ENCODE assay signal across 8 cellular contexts in genomic region chr16:2150418-2151187, GRCh38. TPM values are rescaled to one million over a fixed set of nuclear protein-coding genes. Genes with fewer than 3 reads are reported as not detected.
A peak's percentile ranks its signal among the peaks of the same experiment; 100 is the strongest.
DNase-seq lines count a peak whose midpoint lies in the region; ATAC-seq and TF ChIP-seq lines count a peak whose summit lies in the region.

No MANE protein-coding gene starts in this region.

- H3K9ac ChIP-seq in ES-I3 (ENCODE audit: low read depth, low read length), result peak overlapping the region; percentile 62; the same call in 1 of the 2 replicates

- no peaks in the 10 kb centered on the region for H3K9me3 Mint-ChIP-seq in activated T-helper 17 cell treated with anti-CD3 and anti-CD28 coated beads, Interleukin-2, amount 50 U/mL, for 72 hours
- H3K9me3 Mint-ChIP-seq in nephron, result no peaks in the 10 kb centered on the region

- peaks cover 48% of the 10 kb centered on the region for H3K36me3 Mint-ChIP-seq in activated T-helper 17 cell treated with anti-CD3 and anti-CD28 coated beads, Interleukin-2, amount 50 U/mL, for 72 hours (ENCODE audit: low read depth)
- H3K36me3 Mint-ChIP-seq in nephron (ENCODE audit: low read depth), result peaks cover 5% of the 10 kb centered on the region

- ATAC-seq in activated T-helper 17 cell treated with anti-CD3 and anti-CD28 coated beads, Interleukin-2, amount 50 U/mL, for 72 hours (replicated peaks), result no peak
- ATAC-seq in GM21825 (IDR thresholded peaks at IDR 0.05; ENCODE audit: unreplicated experiment), result no peak

- DNase-seq in MG63 (peak; percentile 93), GM13977 (ENCODE audit: low spot score) (no peak), T-helper 2 cell (no peak), NCI-H774 (lab: John Stamatoyannopoulos, UW) (no peak)

- H3K4me3 ChIP-seq in MG63, result no peak overlapping the region

- H3K4me3 Mint-ChIP-seq in activated T-helper 17 cell treated with anti-CD3 and anti-CD28 coated beads, Interleukin-2, amount 50 U/mL, for 72 hours, result peak overlapping the region; percentile 93
- peak overlapping the region; percentile 73 to 84 (median 78) for H3K4me3 Mint-ChIP-seq in nephron

- H3K4me1 ChIP-seq in ES-I3 (ENCODE audit: insufficient read depth, low read length), result peaks cover 7% of the 10 kb centered on the region; the same call in 1 of the 2 replicates

- H3K27me3 ChIP-seq in MG63, result no peaks in the 10 kb centered on the region

- peaks cover 4% of the 10 kb centered on the region for H3K4me1 Mint-ChIP-seq in activated T-helper 17 cell treated with anti-CD3 and anti-CD28 coated beads, Interleukin-2, amount 50 U/mL, for 72 hours
- peaks cover 32% of the 10 kb centered on the region for H3K4me1 Mint-ChIP-seq in nephron

- H3K27ac Mint-ChIP-seq in activated T-helper 17 cell treated with anti-CD3 and anti-CD28 coated beads, Interleukin-2, amount 50 U/mL, for 72 hours, result peak overlapping the region; percentile 56
- no peak overlapping the region for H3K27ac Mint-ChIP-seq in nephron

- H3K36me3 ChIP-seq in ES-I3 (ENCODE audit: insufficient read depth, low read length) (peaks cover 9% of the 10 kb centered on the region; the same call in 1 of the 2 replicates), MG63 (peaks cover 41% of the 10 kb centered on the region)

- TF ChIP-seq CTCF in nephron (IDR thresholded peaks at IDR 0.05; ENCODE audit: unreplicated experiment in 3 of 3), result no peak
- no peak for TF ChIP-seq CTCF in GM13977 (IDR thresholded peaks at IDR 0.05; ENCODE audit: extremely low read depth, insufficient read depth, missing control alignments)

- H3K9me3 ChIP-seq in ES-I3 (ENCODE audit: control insufficient read depth, insufficient read depth, low read length) (no peaks in the 10 kb centered on the region), MG63 (no peaks in the 10 kb centered on the region)

- in situ Hi-C loops in GM13977 (cut with MboI; ENCODE audit: low pct_unique_long_range_greater_than_20kb, low sequenced_read_pairs, unreplicated experiment), result no loop called here

- no peaks in the 10 kb centered on the region for H3K27me3 Mint-ChIP-seq in activated T-helper 17 cell treated with anti-CD3 and anti-CD28 coated beads, Interleukin-2, amount 50 U/mL, for 72 hours
- no peaks in the 10 kb centered on the region for H3K27me3 Mint-ChIP-seq in nephron (ENCODE audit: low read depth)

RNA-seq across cellular contexts. Expression of gene RAB26, which starts 2.2 kb away (rescaled TPM):
- total RNA-seq in MG63 (2014; rRNA removed; shearing (Covaris generic); ENCODE audit: low replicate concordance), result not detected in 2 replicates
- total RNA-seq in activated T-helper 17 cell treated with anti-CD3 and anti-CD28 coated beads, Interleukin-2, amount 50 U/mL, for 72 hours, result under 1 TPM; 0.28 to 0.34 TPM

RNA-seq across cellular contexts. Expression of gene TRAF7, which starts 5.0 kb away (rescaled TPM):
- total RNA-seq in MG63 (2014; rRNA removed; shearing (Covaris generic); ENCODE audit: low replicate concordance), result 68.0 and 111 TPM in 2 replicates
- 10 to 100 TPM; 49.8 to 80.1 TPM for total RNA-seq in activated T-helper 17 cell treated with anti-CD3 and anti-CD28 coated beads, Interleukin-2, amount 50 U/mL, for 72 hours

RNA-seq across cellular contexts. Expression of gene PKD1, which starts 14.9 kb away (rescaled TPM):
- 60.2 and 106 TPM in 2 replicates for total RNA-seq in MG63 (2014; rRNA removed; shearing (Covaris generic); ENCODE audit: low replicate concordance)
- total RNA-seq in activated T-helper 17 cell treated with anti-CD3 and anti-CD28 coated beads, Interleukin-2, amount 50 U/mL, for 72 hours, result 100 to 1,000 TPM in 1 of 2 donors, 10 to 100 TPM in 1; 71.8 to 122 TPM

RNA-seq across cellular contexts. Expression of gene CASKIN1, which starts 45.8 kb away (rescaled TPM):
- 0.02 and 1.0 TPM in 2 replicates for total RNA-seq in MG63 (2014; rRNA removed; shearing (Covaris generic); ENCODE audit: low replicate concordance)
- total RNA-seq in activated T-helper 17 cell treated with anti-CD3 and anti-CD28 coated beads, Interleukin-2, amount 50 U/mL, for 72 hours, result 1 to 10 TPM in 1 of 2 donors, under 1 TPM in 1; 0.78 to 6.6 TPM

RNA-seq across cellular contexts. Expression of gene MLST8, which starts 54.7 kb away (rescaled TPM):
- 29.0 and 42.6 TPM in 2 replicates for total RNA-seq in MG63 (2014; rRNA removed; shearing (Covaris generic); ENCODE audit: low replicate concordance)
- 10 to 100 TPM; 33.4 to 48.8 TPM for total RNA-seq in activated T-helper 17 cell treated with anti-CD3 and anti-CD28 coated beads, Interleukin-2, amount 50 U/mL, for 72 hours
